In genomic region chr13:26502826-26503225, GRCh38 we compare ENCODE assay signal across 9 cellular contexts. TPM values are rescaled to one million over a fixed set of nuclear protein-coding genes. Genes with fewer than 3 reads are reported as not detected.
DNase-seq lines count a peak whose midpoint lies in the region; ATAC-seq and TF ChIP-seq lines count a peak whose summit lies in the region.
"Had no signal": no experiment of that assay in that cellular context is flagged by ENCODE, and none has a peak within 500 bp of the region (broad histone marks: within the 10 kb centered on the region; RNA-seq: fewer than 3 reads in every experiment).

No MANE protein-coding gene starts in this region.

- no peak overlapping the region for H3K4me3 Mint-ChIP-seq in effector memory CD8-positive, alpha-beta T cell
- no peak overlapping the region for H3K4me3 Mint-ChIP-seq in progenitor cell of endocrine pancreas (ENCODE audit: low read depth)
- no peak overlapping the region for H3K4me3 Mint-ChIP-seq in activated T-helper 1 cell treated with anti-CD3 and anti-CD28 coated beads, Interleukin-12 subunit alpha, Interleukin-12 subunit beta, Interleukin-2, Interleukin-4 antibody, amounts not matched to agents 30 ng/mL and 10 ng/mL and 1 ng/mL, durations not matched to agents 14 hours and 24 hours and 36 hours

- in situ Hi-C loops in SK-MEL-5 (cut with HindIII; ENCODE audit: low pct_unique_long_range_greater_than_20kb, low sequenced_read_pairs) = no loop called here

- H3K9me3 Mint-ChIP-seq in effector memory CD8-positive, alpha-beta T cell = no peaks in the 10 kb centered on the region
- H3K9me3 Mint-ChIP-seq in progenitor cell of endocrine pancreas (ENCODE audit: low read depth) = no peaks in the 10 kb centered on the region
- H3K9me3 Mint-ChIP-seq in activated T-helper 1 cell treated with anti-CD3 and anti-CD28 coated beads, Interleukin-12 subunit alpha, Interleukin-12 subunit beta, Interleukin-2, Interleukin-4 antibody, amounts not matched to agents 30 ng/mL and 10 ng/mL and 1 ng/mL, durations not matched to agents 14 hours and 24 hours and 36 hours = peaks cover 4% of the 10 kb centered on the region

- H3K27ac Mint-ChIP-seq in effector memory CD8-positive, alpha-beta T cell = no peak overlapping the region
- no peak overlapping the region for H3K27ac Mint-ChIP-seq in progenitor cell of endocrine pancreas
- H3K27ac Mint-ChIP-seq in activated T-helper 1 cell treated with anti-CD3 and anti-CD28 coated beads, Interleukin-12 subunit alpha, Interleukin-12 subunit beta, Interleukin-2, Interleukin-4 antibody, amounts not matched to agents 30 ng/mL and 10 ng/mL and 1 ng/mL, durations not matched to agents 14 hours and 24 hours and 36 hours = no peak overlapping the region

- peaks cover 0 to 4% of the 10 kb centered on the region in 2 donors for H3K4me1 Mint-ChIP-seq in effector memory CD8-positive, alpha-beta T cell (ENCODE audit: low read depth in 2 of 2)
- H3K4me1 Mint-ChIP-seq in progenitor cell of endocrine pancreas (ENCODE audit: low read depth) = peaks cover 5% of the 10 kb centered on the region
- H3K4me1 Mint-ChIP-seq in activated T-helper 1 cell treated with anti-CD3 and anti-CD28 coated beads, Interleukin-12 subunit alpha, Interleukin-12 subunit beta, Interleukin-2, Interleukin-4 antibody, amounts not matched to agents 30 ng/mL and 10 ng/mL and 1 ng/mL, durations not matched to agents 14 hours and 24 hours and 36 hours (ENCODE audit: low read depth) = peaks cover 4% of the 10 kb centered on the region

- DNase-seq in Daoy (ENCODE audit: low read depth) (peak; percentile 73), SK-MEL-5 (ENCODE audit: low read depth, low spot score) (peak; percentile 66), progenitor cell of endocrine pancreas (ENCODE audit: low spot score, unreplicated experiment) (no peak), HuH-7.5 (ENCODE audit: low spot score) (no peak)
- no peak for DNase-seq in effector memory CD8-positive, alpha-beta T cell
- DNase-seq in activated T-helper 1 cell treated with anti-CD3 and anti-CD28 coated beads, Interleukin-12 subunit alpha, Interleukin-12 subunit beta, Interleukin-2, Interleukin-4 antibody, amounts not matched to agents 30 ng/mL and 10 ng/mL and 1 ng/mL, durations not matched to agents 14 hours and 24 hours and 36 hours (ENCODE audit: low spot score) = no peak
- no peak for DNase-seq in effector CD8-positive, alpha-beta T cell (lab: John Stamatoyannopoulos, UW)

- peak; percentile 17 for TF ChIP-seq CTCF in progenitor cell of endocrine pancreas (IDR thresholded peaks at IDR 0.05; ENCODE audit: unreplicated experiment)

- H3K27me3 Mint-ChIP-seq in effector memory CD8-positive, alpha-beta T cell = peaks cover 17 to 55% of the 10 kb centered on the region in 2 donors
- peaks cover 8% of the 10 kb centered on the region for H3K27me3 Mint-ChIP-seq in progenitor cell of endocrine pancreas
- peaks cover 3% of the 10 kb centered on the region for H3K27me3 Mint-ChIP-seq in activated T-helper 1 cell treated with anti-CD3 and anti-CD28 coated beads, Interleukin-12 subunit alpha, Interleukin-12 subunit beta, Interleukin-2, Interleukin-4 antibody, amounts not matched to agents 30 ng/mL and 10 ng/mL and 1 ng/mL, durations not matched to agents 14 hours and 24 hours and 36 hours (ENCODE audit: insufficient read depth)

- no peaks in the 10 kb centered on the region for H3K36me3 Mint-ChIP-seq in effector memory CD8-positive, alpha-beta T cell (ENCODE audit: insufficient read depth)
- no peaks in the 10 kb centered on the region for H3K36me3 Mint-ChIP-seq in progenitor cell of endocrine pancreas (ENCODE audit: insufficient read depth)
- H3K36me3 Mint-ChIP-seq in activated T-helper 1 cell treated with anti-CD3 and anti-CD28 coated beads, Interleukin-12 subunit alpha, Interleukin-12 subunit beta, Interleukin-2, Interleukin-4 antibody, amounts not matched to agents 30 ng/mL and 10 ng/mL and 1 ng/mL, durations not matched to agents 14 hours and 24 hours and 36 hours (ENCODE audit: low read depth) = no peaks in the 10 kb centered on the region

- ATAC-seq in effector memory CD8-positive, alpha-beta T cell (replicated peaks) = peak; percentile 19
- ATAC-seq in GM21529 (IDR thresholded peaks at IDR 0.05; ENCODE audit: unreplicated experiment) = no peak
- ATAC-seq: SK-N-SH treated with all-trans-retinoic acid at 6 μM for 48 hours had no signal

- intact Hi-C loops in activated T-helper 1 cell treated with anti-CD3 and anti-CD28 coated beads, Interleukin-12 subunit alpha, Interleukin-12 subunit beta, Interleukin-2, Interleukin-4 antibody, amounts not matched to agents 30 ng/mL and 10 ng/mL and 1 ng/mL, durations not matched to agents 14 hours and 24 hours and 36 hours (cut with micrococcal nuclease) = no loop called here

RNA-seq across cellular contexts. Expression of gene WASF3, which starts 54.7 kb away (rescaled TPM):
- 4.4 and 5.6 TPM in 2 replicates for total RNA-seq in Daoy (2014; rRNA removed; shearing (Covaris generic))
- 17.2 and 17.4 TPM in 2 replicates for total RNA-seq in SK-MEL-5 (2014; rRNA removed; shearing (Covaris generic))
- polyA plus RNA-seq in SK-MEL-5 (2015; cell fraction: cytosol; rRNA removed) = 24.0 and 32.7 TPM in 2 replicates
- polyA plus RNA-seq in SK-MEL-5 (2015; cell fraction: nucleus; rRNA removed) = 19.1 and 23.9 TPM in 2 replicates
- 177 and 187 TPM in 2 replicates for total RNA-seq in progenitor cell of endocrine pancreas
- total RNA-seq in activated T-helper 1 cell treated with anti-CD3 and anti-CD28 coated beads, Interleukin-12 subunit alpha, Interleukin-12 subunit beta, Interleukin-2, Interleukin-4 antibody, amounts not matched to agents 30 ng/mL and 10 ng/mL and 1 ng/mL, durations not matched to agents 14 hours and 24 hours and 36 hours = 0.07 and 0.13 TPM in 2 replicates

Comparison
In these comparisons a context has a peak if more than half of its experiments do, and no peak if none do; other contexts are left out.
1. DNase-seq: peak in Daoy (single experiment) and SK-MEL-5 (single experiment); none in effector memory CD8-positive, alpha-beta T cell (0 of 3), progenitor cell of endocrine pancreas (single experiment), activated T-helper 1 cell treated with anti-CD3 and anti-CD28 coated beads, Interleukin-12 subunit alpha, Interleukin-12 subunit beta, Interleukin-2, Interleukin-4 antibody, amounts not matched to agents 30 ng/mL and 10 ng/mL and 1 ng/mL, durations not matched to agents 14 hours and 24 hours and 36 hours (single experiment), effector CD8-positive, alpha-beta T cell (single experiment) and HuH-7.5 (single experiment).